1 cellular context compared by ENCODE assay signal in genomic region chr4:119212964-119213606, GRCh38.
A peak's percentile ranks its signal among the peaks of the same experiment; 100 is the strongest.
TF ChIP-seq lines count a peak whose summit lies in the region.

No MANE protein-coding gene starts in this region.

TF ChIP-seq in HepG2, 621 proteins besides CTCF, POLR2A, EP300 and RAD21 (continued from another document and continues in another):
- TF ChIP-seq ZBTB49 (CRISPR knock-in tag; IDR thresholded peaks at IDR 0.05; ENCODE audit: borderline replicate concordance) (no peak), AGO2 (optimal IDR thresholded peaks at IDR 0.05; ENCODE audit: low read depth, low read length) (peak; percentile 71), ZNF598 (CRISPR knock-in tag; IDR thresholded peaks at IDR 0.05; ENCODE audit: borderline replicate concordance) (peak; percentile 78; the same call in 1 of the 2 replicates), NR1H2 (CRISPR knock-in tag; IDR thresholded peaks at IDR 0.05; ENCODE audit: borderline replicate concordance, low read depth) (no peak), ZNF740 (CRISPR knock-in tag; IDR thresholded peaks at IDR 0.05) (0 out of 2 replicates have a peak, but pooled peaks have one; percentile 9), ZNF749 (CRISPR knock-in tag; IDR thresholded peaks at IDR 0.05; ENCODE audit: borderline replicate concordance) (0 out of 2 replicates have a peak, but pooled peaks have one; percentile 49), ZSCAN20 (CRISPR knock-in tag; IDR thresholded peaks at IDR 0.05; ENCODE audit: borderline replicate concordance) (no peak), TSC22D2 (CRISPR knock-in tag; IDR thresholded peaks at IDR 0.05; ENCODE audit: borderline replicate concordance) (peak; percentile 3; the same call in 1 of the 2 replicates), CERS6 (CRISPR knock-in tag; IDR thresholded peaks at IDR 0.05) (no peak), ZNF614 (CRISPR knock-in tag; IDR thresholded peaks at IDR 0.05; ENCODE audit: borderline replicate concordance) (peak; percentile 22), ZNF781 (CRISPR knock-in tag; IDR thresholded peaks at IDR 0.05; ENCODE audit: borderline replicate concordance, not compliant biosample characterization) (peak; percentile 61), IKZF4 (CRISPR knock-in tag; IDR thresholded peaks at IDR 0.05; ENCODE audit: borderline replicate concordance, low read depth, not compliant biosample characterization) (no peak), TCF7 (IDR thresholded peaks at IDR 0.05; ENCODE audit: low read depth) (no peak), GMEB2 (CRISPR knock-in tag; IDR thresholded peaks at IDR 0.05; ENCODE audit: low read depth) (no peak), ZNF670 (CRISPR knock-in tag; IDR thresholded peaks at IDR 0.05; ENCODE audit: borderline replicate concordance) (peak; percentile 77; the same call in 1 of the 2 replicates), ZBTB42 (CRISPR knock-in tag; IDR thresholded peaks at IDR 0.05) (peak; percentile 71; the same call in 1 of the 2 replicates), U2AF1 (optimal IDR thresholded peaks at IDR 0.05; ENCODE audit: low read depth, low read length) (no peak), AKNA (CRISPR knock-in tag; IDR thresholded peaks at IDR 0.05; ENCODE audit: borderline replicate concordance) (no peak), TEAD3 (CRISPR knock-in tag; optimal IDR thresholded peaks at IDR 0.05; ENCODE audit: borderline replicate concordance) (peak; percentile 3), BCLAF1 (IDR thresholded peaks at IDR 0.05) (no peak), ZNF816 (CRISPR knock-in tag; IDR thresholded peaks at IDR 0.05; ENCODE audit: borderline replicate concordance) (no peak), SAFB2 (CRISPR knock-in tag; IDR thresholded peaks at IDR 0.05; ENCODE audit: borderline replicate concordance, low read depth) (peak; percentile 91; the same call in 1 of the 2 replicates), POGK (CRISPR knock-in tag; conservative IDR thresholded peaks at IDR 0.05) (0 out of 2 replicates have a peak, but pooled peaks have one; percentile 43), ZNF704 (CRISPR knock-in tag; IDR thresholded peaks at IDR 0.05; ENCODE audit: borderline replicate concordance) (no peak; the same call in 1 of the 2 replicates), ZBTB1 (CRISPR knock-in tag; IDR thresholded peaks at IDR 0.05; ENCODE audit: borderline replicate concordance) (no peak), HNRNPL (IDR thresholded peaks at IDR 0.05; ENCODE audit: low read depth, low read length) (no peak), DR1 (CRISPR knock-in tag; IDR thresholded peaks at IDR 0.05) (no peak), ATF4 (CRISPR knock-in tag; IDR thresholded peaks at IDR 0.05) (0 out of 4 replicates have a peak, but pooled peaks of 1 of the 2 experiments have one; percentile 46), ZSCAN25 (CRISPR knock-in tag; IDR thresholded peaks at IDR 0.05) (no peak), ZBTB7A (CRISPR knock-in tag; IDR thresholded peaks at IDR 0.05) (peak; percentile 58; the same call in 1 of the 2 replicates), ZMAT5 (CRISPR knock-in tag; IDR thresholded peaks at IDR 0.05; ENCODE audit: borderline replicate concordance, low read depth) (0 out of 2 replicates have a peak, but pooled peaks have one; percentile 37), ZNF451 (CRISPR knock-in tag; IDR thresholded peaks at IDR 0.05) (0 out of 2 replicates have a peak, but pooled peaks have one; percentile 13), ZNF782 (CRISPR knock-in tag; IDR thresholded peaks at IDR 0.05; ENCODE audit: borderline replicate concordance) (peak; percentile 79; the same call in 1 of the 2 replicates), GATA4 (IDR thresholded peaks at IDR 0.05; ENCODE audit: borderline replicate concordance, low read depth) (no peak), ZNF766 (CRISPR knock-in tag; IDR thresholded peaks at IDR 0.05; ENCODE audit: borderline replicate concordance) (peak; percentile 57; the same call in 1 of the 2 replicates), ZNF138 (CRISPR knock-in tag; IDR thresholded peaks at IDR 0.05; ENCODE audit: low read depth) (0 out of 2 replicates have a peak, but pooled peaks have one; percentile 7), IRF2 (CRISPR knock-in tag; IDR thresholded peaks at IDR 0.05) (peak; percentile 52; the same call in 1 of the 2 replicates), ZMAT3 (CRISPR knock-in tag; conservative IDR thresholded peaks at IDR 0.05) (peak; percentile 90), NONO (IDR thresholded peaks at IDR 0.05) (no peak), NONO (CRISPR knock-in tag; conservative IDR thresholded peaks at IDR 0.05) (peak; percentile 12; the same call in 1 of the 2 replicates), ZNF101 (CRISPR knock-in tag; IDR thresholded peaks at IDR 0.05; ENCODE audit: borderline replicate concordance, low read depth) (no peak), SRF (IDR thresholded peaks at IDR 0.05; ENCODE audit: low read depth, low read length) (no peak), ZNF263 (CRISPR knock-in tag; IDR thresholded peaks at IDR 0.05) (peak; percentile 9; the same call in 1 of the 2 replicates), TP53 (CRISPR knock-in tag; conservative IDR thresholded peaks at IDR 0.05) (0 out of 2 replicates have a peak, but pooled peaks have one; percentile 0)
